Comparison of ENCODE assay signal across 8 cellular contexts in the genomic region with DNA sequence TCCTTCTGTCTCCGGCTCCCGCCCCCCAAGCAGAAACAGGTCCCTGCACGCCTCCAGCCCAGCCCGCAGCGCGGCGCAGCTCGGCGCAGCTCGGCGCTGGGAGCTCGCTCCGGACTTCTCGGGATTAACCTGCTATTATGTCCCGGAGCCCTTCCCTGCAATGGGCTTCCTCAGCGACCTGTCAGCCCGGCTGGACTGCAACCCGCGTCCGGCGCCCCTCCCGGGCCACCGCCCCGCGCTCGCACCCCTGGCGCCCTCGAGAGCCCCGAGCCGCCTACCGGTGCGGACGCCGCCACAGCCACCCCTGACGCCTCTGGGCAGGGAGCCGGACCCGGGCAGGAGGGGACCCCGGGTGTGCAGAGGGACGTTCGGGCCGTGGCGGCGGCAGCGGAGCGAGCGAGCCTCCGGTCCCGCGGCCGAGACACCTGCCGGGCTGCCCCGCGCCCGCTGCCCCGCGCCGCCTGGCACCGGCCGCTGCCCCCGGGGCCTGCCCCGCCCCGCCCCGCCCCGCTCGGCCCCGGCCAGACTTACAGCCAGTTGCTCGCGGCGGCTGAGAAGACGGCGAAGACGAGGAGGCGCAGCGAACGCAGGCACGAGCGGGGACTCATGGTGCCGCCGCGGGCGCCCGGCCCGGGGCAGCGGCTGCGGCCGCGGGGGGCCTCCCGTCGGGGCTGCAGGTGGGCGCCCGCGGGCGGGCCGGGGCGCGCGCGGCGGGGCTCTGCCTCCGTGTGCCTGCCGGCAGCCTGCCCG. TPM values are rescaled to one million over a fixed set of nuclear protein-coding genes. Genes with fewer than 3 reads are reported as not detected.
A peak's percentile ranks its signal among the peaks of the same experiment; 100 is the strongest.
DNase-seq lines count a peak whose midpoint lies in the region; ATAC-seq lines count a peak whose summit lies in the region.

No MANE protein-coding gene starts in this region.

- H3K4me3 ChIP-seq in rectal smooth muscle tissue (ENCODE audit: low read length), result peak overlapping the region; percentile 52

- H3K27ac ChIP-seq in rectal smooth muscle tissue (ENCODE audit: low read depth, low read length), result no peak overlapping the region

- H3K9me3 Mint-ChIP-seq in activated CD4-positive, alpha-beta memory T cell treated with anti-CD3 and anti-CD28 coated beads for 36 hours, result no peaks in the 10 kb centered on the region

- intact Hi-C loops in activated CD4-positive, alpha-beta memory T cell treated with anti-CD3 and anti-CD28 coated beads for 36 hours (cut with micrococcal nuclease), result no loop called here
- intact Hi-C loops in left cardiac atrium (cut with DNase I), result no loop called here

- H3K27ac Mint-ChIP-seq in activated CD4-positive, alpha-beta memory T cell treated with anti-CD3 and anti-CD28 coated beads for 36 hours, result no peak overlapping the region

- no peak overlapping the region for H3K4me3 Mint-ChIP-seq in activated CD4-positive, alpha-beta memory T cell treated with anti-CD3 and anti-CD28 coated beads for 36 hours

- H3K4me1 Mint-ChIP-seq in activated CD4-positive, alpha-beta memory T cell treated with anti-CD3 and anti-CD28 coated beads for 36 hours (ENCODE audit: low read depth), result peaks cover 6% of the 10 kb centered on the region

- in situ Hi-C loops in ACHN (cut with HindIII; ENCODE audit: low pct_ligation_motif_present, low pct_unique_long_range_greater_than_20kb, low sequenced_read_pairs), result no loop called here

- no peak overlapping the region for H3K9ac ChIP-seq in rectal smooth muscle tissue (ENCODE audit: low read length)

- H3K4me1 ChIP-seq in rectal smooth muscle tissue (ENCODE audit: control insufficient read depth, insufficient read depth, low read length), result peaks cover 2% of the 10 kb centered on the region

- CTCF ChIA-PET in activated CD4-positive, alpha-beta memory T cell treated with anti-CD3 and anti-CD28 coated beads for 36 hours (lab: Charles Lee), result interaction anchor here (1.7 kb wide), 1 partner anchor 10 kb away, joined by 8 read pairs; no protein-coding TSS in a partner anchor

- ATAC-seq in GM21723 (IDR thresholded peaks at IDR 0.05; ENCODE audit: unreplicated experiment), result peak; percentile 36
- peak; percentile 21 to 44 for ATAC-seq in left cardiac atrium
- ATAC-seq in GM18873 (IDR thresholded peaks at IDR 0.05; ENCODE audit: low FRiP score, unreplicated experiment), result no peak

- DNase-seq in ACHN (peak; percentile 16), left cardiac atrium (no peak), OCI-M1 (lab: John Stamatoyannopoulos, UW) (no peak), NCI-H1092 (lab: John Stamatoyannopoulos, UW) (no peak)
- DNase-seq in activated CD4-positive, alpha-beta memory T cell treated with anti-CD3 and anti-CD28 coated beads for 36 hours, result peak; percentile 18

- H3K27me3 ChIP-seq in rectal smooth muscle tissue (ENCODE audit: control insufficient read depth, insufficient read depth, low read length), result peaks cover 14% of the 10 kb centered on the region

- no peaks in the 10 kb centered on the region for H3K36me3 Mint-ChIP-seq in activated CD4-positive, alpha-beta memory T cell treated with anti-CD3 and anti-CD28 coated beads for 36 hours

- no peaks in the 10 kb centered on the region for H3K36me3 ChIP-seq in rectal smooth muscle tissue (ENCODE audit: control insufficient read depth, insufficient read depth, low read length)

- POLR2A ChIA-PET in activated CD4-positive, alpha-beta memory T cell treated with anti-CD3 and anti-CD28 coated beads for 36 hours (lab: Charles Lee), result no interaction called here

- peaks cover 46% of the 10 kb centered on the region for H3K27me3 Mint-ChIP-seq in activated CD4-positive, alpha-beta memory T cell treated with anti-CD3 and anti-CD28 coated beads for 36 hours

RNA-seq across cellular contexts. Expression of a gene that starts 0.4 kb away (rescaled TPM):
- not detected for total RNA-seq in activated CD4-positive, alpha-beta memory T cell treated with anti-CD3 and anti-CD28 coated beads for 36 hours
- total RNA-seq in left cardiac atrium, result under 1 TPM in 1 of 2 donors, not detected in 1; 0.18 TPM

Comparison
In these comparisons a context has a peak if more than half of its experiments do, and no peak if none do; other contexts are left out.
1. DNase-seq: peak in ACHN (single experiment) and activated CD4-positive, alpha-beta memory T cell treated with anti-CD3 and anti-CD28 coated beads for 36 hours (single experiment); none in left cardiac atrium (single experiment), OCI-M1 (single experiment) and NCI-H1092 (single experiment).